ENCODE assay signal across 27 cellular contexts in genomic region chr1:205454903-205455335, GRCh38. TPM values are rescaled to one million over a fixed set of nuclear protein-coding genes. Genes with fewer than 3 reads are reported as not detected.
A peak's percentile ranks its signal among the peaks of the same experiment; 100 is the strongest.
DNase-seq lines count a peak whose midpoint lies in the region; ATAC-seq and TF ChIP-seq lines count a peak whose summit lies in the region.
"Had no signal": no experiment of that assay in that cellular context is flagged by ENCODE, and none has a peak within 500 bp of the region (broad histone marks: within the 10 kb centered on the region; RNA-seq: fewer than 3 reads in every experiment).

No MANE protein-coding gene starts in this region.

- H3K4me3 ChIP-seq in IMR-90 (ENCODE audit: insufficient read depth, low read depth, low read length) (no peak overlapping the region), endodermal cell (ENCODE audit: low read length) (peak overlapping the region; percentile 97), upper lobe of right lung (no peak overlapping the region)
- H3K4me3 ChIP-seq: body of pancreas, gastroesophageal sphincter, upper lobe of left lung had no signal

- peaks cover 26% of the 10 kb centered on the region for H3K4me1 Mint-ChIP-seq in endodermal cell
- H3K4me1 Mint-ChIP-seq in naive B cell: peaks cover 18 to 30% (median 27%) of the 10 kb centered on the region in 3 donors

- H2AK5ac ChIP-seq in IMR-90 (ENCODE audit: low read depth, low read length): no peak overlapping the region

- H3K79me1 ChIP-seq in IMR-90 (ENCODE audit: low read depth in 1 of 2, low read length in 2 of 2): no peaks in the 10 kb centered on the region

- no peak overlapping the region for H2BK5ac ChIP-seq in IMR-90 (ENCODE audit: low read depth, low read length, poor library complexity, severe bottlenecking)

- H3K27me3 ChIP-seq in IMR-90 (ENCODE audit: control insufficient read depth, insufficient read depth, low read length) (peaks cover 79% of the 10 kb centered on the region), endodermal cell (ENCODE audit: control insufficient read depth, insufficient read depth, low read length, poor library complexity, severe bottlenecking) (no peaks in the 10 kb centered on the region), upper lobe of right lung (peaks cover 95% of the 10 kb centered on the region)

- H3K56ac ChIP-seq in IMR-90 (ENCODE audit: extremely low read depth, insufficient read depth, low read length): no peak overlapping the region

- no peaks in the 10 kb centered on the region for H3K9me1 ChIP-seq in IMR-90 (ENCODE audit: insufficient read depth, low read length)

- no peak overlapping the region for H3K4me2 ChIP-seq in IMR-90 (ENCODE audit: low read depth, low read length)

- no peak for TF ChIP-seq POLR2A in IMR-90 (IDR thresholded peaks at IDR 0.05; ENCODE audit: low read depth, low read length)

- no TSS peak for BruUV-seq in IMR-90 (replicated peaks; lab: Mats Ljungman, UMichigan)

- no peak overlapping the region for H3K23ac ChIP-seq in IMR-90 (ENCODE audit: low read depth, low read length)

- H4K20me1 ChIP-seq in IMR-90 (ENCODE audit: insufficient read depth, low read length): no peaks in the 10 kb centered on the region

- dilution Hi-C loops in IMR-90 (cut with HindIII; ENCODE audit: low sequenced_read_pairs, unreplicated experiment): no loop called here

- H4K8ac ChIP-seq in IMR-90 (ENCODE audit: low read depth in 2 of 2, low read length in 2 of 2): no peak overlapping the region

- H3K4me3 Mint-ChIP-seq in endodermal cell: peak overlapping the region; percentile 88
- peak overlapping the region in 5 of 8 donors; percentile 33 to 93 (median 64) for H3K4me3 Mint-ChIP-seq in naive B cell
- H3K4me3 Mint-ChIP-seq: activated CD8-positive, alpha-beta T cell treated with anti-CD3 and anti-CD28 coated beads, Interleukin-2, amount 10 ng/mL, durations not matched to agents 7 days and 5 days; stimulated activated naive CD8-positive, alpha-beta T cell treated with anti-CD3 and anti-CD28 coated beads, Interleukin-15, amount 100 ng/mL, for 72 hours had no signal

- H3K36me3 Mint-ChIP-seq in endodermal cell (ENCODE audit: low read depth) (peaks cover 6% of the 10 kb centered on the region), naive B cell (peaks cover 0 to 7% of the 10 kb centered on the region in 2 donors)
- H3K36me3 Mint-ChIP-seq: activated naive CD4-positive, alpha-beta T cell treated with anti-CD3 and anti-CD28 coated beads, Interleukin-2, amount 50 U/mL, for 24 hours; CD14-positive monocyte had no signal

- H3K14ac ChIP-seq in IMR-90 (replicated peaks; ENCODE audit: low read depth, low read length): no peak overlapping the region

- no peak overlapping the region for H3K18ac ChIP-seq in IMR-90 (ENCODE audit: low read depth, low read length)

- H3K27ac ChIP-seq in IMR-90 (ENCODE audit: insufficient read depth, low read length) (no peak overlapping the region), endodermal cell (ENCODE audit: low read depth, low read length) (peak overlapping the region; percentile 92), upper lobe of right lung (no peak overlapping the region)
- H3K27ac ChIP-seq: body of pancreas, gastroesophageal sphincter, upper lobe of left lung had no signal

- no peak overlapping the region for H3K9ac ChIP-seq in IMR-90 (ENCODE audit: low read depth, low read length)
- H3K9ac ChIP-seq in endodermal cell (ENCODE audit: extremely low read depth, low read length, poor library complexity, severe bottlenecking): peak overlapping the region; percentile 83

- H2AK9ac ChIP-seq in IMR-90 (replicated peaks; ENCODE audit: low read depth, low read length, poor library complexity): peak overlapping the region; percentile 42

- H3K4ac ChIP-seq in IMR-90 (ENCODE audit: low read depth, low read length): no peak overlapping the region

- POLR2A ChIA-PET in IMR-90 (lab: Charles Lee; ENCODE audit: unreplicated experiment): no interaction called here

- H3K4me1 ChIP-seq in IMR-90 (ENCODE audit: control insufficient read depth, insufficient read depth, low read length) (no peaks in the 10 kb centered on the region), endodermal cell (ENCODE audit: control insufficient read depth, insufficient read depth, low read length) (peaks cover 13% of the 10 kb centered on the region), upper lobe of right lung (peaks cover 17% of the 10 kb centered on the region)

- H3K9me3 Mint-ChIP-seq in endodermal cell (no peaks in the 10 kb centered on the region), naive B cell (peaks cover 0 to 2% (median 0%) of the 10 kb centered on the region in 7 donors)
- H3K9me3 Mint-ChIP-seq: activated naive CD4-positive, alpha-beta T cell treated with anti-CD3 and anti-CD28 coated beads, Interleukin-2, amount 50 U/mL, for 24 hours; activated T-cell treated with anti-CD3 and anti-CD28 coated beads, Interleukin-2, amount 50 U/mL, for 4 hours; stimulated activated naive CD8-positive, alpha-beta T cell treated with anti-CD3 and anti-CD28 coated beads, Interleukin-15, amount 100 ng/mL, for 72 hours had no signal

- H3K27me3 Mint-ChIP-seq in endodermal cell (ENCODE audit: insufficient read depth) (no peaks in the 10 kb centered on the region), naive B cell (peaks cover 61 to 88% (median 88%) of the 10 kb centered on the region in 3 donors)

- 0% methylated on average over 1 of the region's 6 CpGs; no CpG with 5 or more reads in 1 of the 2 experiments for WGBS in IMR-90 (ENCODE audit: extremely low coverage in 2 of 2, insufficient read length in 1 of 2), 2 experiments
- 12% methylated on average over 6 of the region's 6 CpGs; no CpG with 5 or more reads in 1 of the 2 experiments for WGBS in endodermal cell (ENCODE audit: insufficient coverage in 1 of 2, insufficient read length in 1 of 2), 2 experiments

- CTCF ChIA-PET in IMR-90 (lab: Yijun Ruan, JAX): interaction anchor here (0.7 to 1.0 kb wide), 3 partner anchors 31 to 65 kb away, joined by 3 to 4 read pairs (median 3); no protein-coding TSS in a partner anchor

- intact Hi-C loops in IMR-90 (cut with micrococcal nuclease): no loop called here
- intact Hi-C loops in upper lobe of right lung (cut with DNase I): no loop called here

- in situ Hi-C loops in IMR-90 (cut with MboI; ENCODE audit: low sequenced_read_pairs): no loop called here

- H3K9me3 ChIP-seq in IMR-90 (ENCODE audit: control insufficient read depth, insufficient read depth, low read length) (0 out of 2 replicates have a peak, but pooled peaks cover 2% of the 10 kb centered on the region), endodermal cell (ENCODE audit: control insufficient read depth, low read length) (no peaks in the 10 kb centered on the region), upper lobe of right lung (no peaks in the 10 kb centered on the region)
- H3K9me3 ChIP-seq: body of pancreas, gastroesophageal sphincter, upper lobe of left lung had no signal

- no peak overlapping the region for H2BK20ac ChIP-seq in IMR-90 (ENCODE audit: low read depth, low read length)

- H3K36me3 ChIP-seq in IMR-90 (ENCODE audit: control insufficient read depth, insufficient read depth, low read length) (no peaks in the 10 kb centered on the region), endodermal cell (ENCODE audit: control insufficient read depth, insufficient read depth, low read length) (peaks cover 7% of the 10 kb centered on the region), upper lobe of right lung (no peaks in the 10 kb centered on the region)
- H3K36me3 ChIP-seq: gastroesophageal sphincter, upper lobe of left lung had no signal

- TF ChIP-seq RAD21 in IMR-90 (IDR thresholded peaks at IDR 0.05; ENCODE audit: low read length): no peak

- H3K27ac Mint-ChIP-seq in endodermal cell: peak overlapping the region; percentile 95
- no peak overlapping the region for H3K27ac Mint-ChIP-seq in naive B cell
- H3K27ac Mint-ChIP-seq: activated CD8-positive, alpha-beta T cell treated with anti-CD3 and anti-CD28 coated beads, Interleukin-2, amount 10 ng/mL, durations not matched to agents 7 days and 5 days; activated naive CD4-positive, alpha-beta T cell treated with anti-CD3 and anti-CD28 coated beads, Interleukin-2, amount 50 U/mL, for 24 hours; CD14-positive monocyte; stimulated activated naive CD8-positive, alpha-beta T cell treated with anti-CD3 and anti-CD28 coated beads, Interleukin-15, amount 100 ng/mL, for 72 hours had no signal

- no peak for ATAC-seq in IMR-90 (ENCODE audit: low read depth)
- ATAC-seq in naive B cell (ENCODE audit: low read depth in 2 of 2): no peak
- no peak for ATAC-seq in HG03025 (IDR thresholded peaks at IDR 0.05; ENCODE audit: low FRiP score, unreplicated experiment)
- ATAC-seq in HG02885 (IDR thresholded peaks at IDR 0.05; ENCODE audit: poor library complexity, unreplicated experiment): no peak
- no peak for ATAC-seq in upper lobe of right lung
- ATAC-seq: activated CD8-positive, alpha-beta T cell treated with anti-CD3 and anti-CD28 coated beads, Interleukin-2, amount 10 ng/mL, durations not matched to agents 7 days and 5 days; activated T-cell treated with anti-CD3 and anti-CD28 coated beads, Interleukin-2, amount 50 U/mL, for 4 hours; body of pancreas; gastroesophageal sphincter; stimulated activated naive CD8-positive, alpha-beta T cell treated with anti-CD3 and anti-CD28 coated beads, Interleukin-15, amount 100 ng/mL, for 72 hours; T-helper 17 cell had no signal

- no peak overlapping the region for H4K91ac ChIP-seq in IMR-90 (ENCODE audit: insufficient read depth, low read depth, low read length)

- H2BK15ac ChIP-seq in IMR-90 (ENCODE audit: low read depth, low read length): no peak overlapping the region

- H2BK120ac ChIP-seq in IMR-90 (ENCODE audit: low read depth, low read length): no peak overlapping the region

- H2AFZ ChIP-seq in IMR-90 (replicated peaks; ENCODE audit: low read length, poor library complexity): no peak overlapping the region

- TF ChIP-seq CTCF in IMR-90 (conservative IDR thresholded peaks at IDR 0.05; ENCODE audit: low read depth, low read length): no peak
- TF ChIP-seq CTCF in endodermal cell (conservative IDR thresholded peaks at IDR 0.05): peak; percentile 65
- no peak for TF ChIP-seq CTCF in upper lobe of right lung (IDR thresholded peaks at IDR 0.05)

- DNase-seq in EH (ENCODE audit: low read depth) (peak; percentile 18), IMR-90 (no peak), endodermal cell (peak; percentile 83), naive B cell (no peak), upper lobe of right lung (no peak), NCI-H1417 (lab: John Stamatoyannopoulos, UW) (no peak)
- DNase-seq: ACHN; activated CD8-positive, alpha-beta T cell treated with anti-CD3 and anti-CD28 coated beads, Interleukin-2, amount 10 ng/mL, durations not matched to agents 7 days and 5 days; activated T-cell treated with anti-CD3 and anti-CD28 coated beads, Interleukin-2, amount 50 U/mL, for 4 hours; body of pancreas; dermis blood vessel endothelial cell; DMS153; erythroblast; KG1; NCI-H1092; NCI-H2081 treated with DMSO at 0.1 percent for 48 hours; NCI-H524; SIG-M5; stimulated activated naive CD8-positive, alpha-beta T cell treated with anti-CD3 and anti-CD28 coated beads, Interleukin-15, amount 100 ng/mL, for 72 hours; T-helper 17 cell; upper lobe of left lung had no signal

- no peak overlapping the region for H4K5ac ChIP-seq in IMR-90 (ENCODE audit: low read depth, low read length)

RNA-seq across cellular contexts. Expression of gene BLACAT1, which starts 0.9 kb away (rescaled TPM):
- under 0.01 TPM in 1 of 2 replicates, not detected in the other for total RNA-seq in IMR-90 (2012; rRNA removed)
- 0.03 and 0.05 TPM in 2 replicates for polyA plus RNA-seq in IMR-90 (2012; rRNA removed)
- polyA plus RNA-seq in IMR-90 (2012; cell fraction: cytosol; rRNA removed): 0.01 and 0.03 TPM in 2 replicates
- 0.14 and 0.34 TPM in 2 replicates for polyA plus RNA-seq in IMR-90 (2012; cell fraction: nucleus; rRNA removed; ENCODE audit: low replicate concordance)
- total RNA-seq in endodermal cell: 1 to 10 TPM; 7.4 to 7.6 TPM
- 9.3 TPM for polyA plus RNA-seq in endodermal cell (2013, experiment 1 of 2)
- polyA plus RNA-seq in endodermal cell (2013, experiment 2 of 2): 9.8 TPM
- not detected for polyA plus RNA-seq in naive B cell (ENCODE audit: low read depth in 6 of 6)
- 0.84 TPM for total RNA-seq in upper lobe of right lung
- total RNA-seq: dermis blood vessel endothelial cell, gastroesophageal sphincter, osteocyte had no signal
- polyA plus RNA-seq: CD14-positive monocyte had no signal

RNA-seq across cellular contexts. Expression of gene LEMD1, which starts 33.1 kb away (rescaled TPM):
- not detected in 2 replicates for total RNA-seq in IMR-90 (2012; rRNA removed)
- not detected in 2 replicates for polyA plus RNA-seq in IMR-90 (2012; rRNA removed)
- polyA plus RNA-seq in IMR-90 (2012; cell fraction: cytosol; rRNA removed): not detected in 2 replicates
- not detected in 2 replicates for polyA plus RNA-seq in IMR-90 (2012; cell fraction: nucleus; rRNA removed; ENCODE audit: low replicate concordance)
- 10 to 100 TPM; 13.5 to 16.7 TPM for total RNA-seq in endodermal cell
- 20.5 TPM for polyA plus RNA-seq in endodermal cell (2013, experiment 1 of 2)
- 20.2 TPM for polyA plus RNA-seq in endodermal cell (2013, experiment 2 of 2)
- polyA plus RNA-seq in naive B cell (ENCODE audit: low read depth in 6 of 6): not detected
- total RNA-seq in upper lobe of right lung: 2.1 TPM
- total RNA-seq: body of pancreas, dermis blood vessel endothelial cell, gastroesophageal sphincter, osteocyte, T-helper 17 cell had no signal
- polyA plus RNA-seq: CD14-positive monocyte had no signal

RNA-seq across cellular contexts. Expression of gene CDK18, which starts 49.5 kb away (rescaled TPM):
- total RNA-seq in IMR-90 (2012; rRNA removed) (0.18 and 0.28 TPM in 2 replicates), endodermal cell (10 to 100 TPM; 58.1 to 88.7 TPM), upper lobe of right lung (31.6 TPM)
- polyA plus RNA-seq in IMR-90 (2012; rRNA removed) (0.34 and 0.48 TPM in 2 replicates), naive B cell (ENCODE audit: low read depth in 6 of 6) (1 to 10 TPM in 1 of 6 donors, under 1 TPM in 3, not detected in 2; 0.40 to 1.4 (median 0.50) TPM)
- 0.17 and 0.56 TPM in 2 replicates for polyA plus RNA-seq in IMR-90 (2012; cell fraction: cytosol; rRNA removed)
- 1.7 and 2.8 TPM in 2 replicates for polyA plus RNA-seq in IMR-90 (2012; cell fraction: nucleus; rRNA removed; ENCODE audit: low replicate concordance)
- 24.4 TPM for polyA plus RNA-seq in endodermal cell (2013, experiment 1 of 2)
- polyA plus RNA-seq in endodermal cell (2013, experiment 2 of 2): 22.7 TPM

Comparison
In these comparisons a context has a peak if more than half of its experiments do, and no peak if none do; other contexts are left out.
1. DNase-seq: peak in EH (single experiment) and endodermal cell (single experiment); none in IMR-90 (single experiment), naive B cell (single experiment), upper lobe of right lung (single experiment) and NCI-H1417 (0 of 3).
2. RNA of gene CDK18, which starts 49.5 kb away (total RNA-seq): 58.1 to 88.7 TPM in endodermal cell and 31.6 TPM in upper lobe of right lung (single experiment); 0.18 to 0.28 TPM in IMR-90; every median in the first group is over 10 times any median in the second.